Comparison of ENCODE assay signal across 10 cellular contexts in genomic region chr1:92949937-92950817, GRCh38. TPM values are rescaled to one million over a fixed set of nuclear protein-coding genes. Genes with fewer than 3 reads are reported as not detected.
DNase-seq lines count a peak whose midpoint lies in the region; ATAC-seq and TF ChIP-seq lines count a peak whose summit lies in the region.
"Had no signal": no experiment of that assay in that cellular context is flagged by ENCODE, and none has a peak within 500 bp of the region (broad histone marks: within the 10 kb centered on the region; RNA-seq: fewer than 3 reads in every experiment).

No MANE protein-coding gene starts in this region.

- 0 out of 2 replicates have a peak overlapping the region, but pooled peaks have one; percentile 17 for H2AFZ ChIP-seq in PC-3 (ENCODE audit: low read length)

- no peaks in the 10 kb centered on the region for H3K9me3 ChIP-seq in PC-3 (ENCODE audit: low read length)
- no peaks in the 10 kb centered on the region for H3K9me3 ChIP-seq in thoracic aorta
- no peaks in the 10 kb centered on the region for H3K9me3 ChIP-seq in left ventricle myocardium inferior (replicated peaks)

- H3K4me1 ChIP-seq in PC-3 (ENCODE audit: insufficient read depth, low read length) = peaks cover 18% of the 10 kb centered on the region
- peaks cover 25 to 32% of the 10 kb centered on the region in 2 donors for H3K4me1 ChIP-seq in thoracic aorta (ENCODE audit: control insufficient read depth in 1 of 2, low read depth in 2 of 2)
- H3K4me1 ChIP-seq in left ventricle myocardium inferior = peaks cover 12% of the 10 kb centered on the region

- no peaks in the 10 kb centered on the region for H3K27me3 Mint-ChIP-seq in activated CD4-positive, alpha-beta T cell treated with anti-CD3 and anti-CD28 coated beads, Interleukin-2, amount 10 ng/mL, durations not matched to agents 24 days and 14 days
- no peaks in the 10 kb centered on the region for H3K27me3 Mint-ChIP-seq in activated CD4-positive, alpha-beta T cell treated with anti-CD3 and anti-CD28 coated beads for 36 hours
- no peaks in the 10 kb centered on the region for H3K27me3 Mint-ChIP-seq in type B pancreatic cell

- H3K79me2 ChIP-seq in PC-3 (ENCODE audit: low read length) = no peaks in the 10 kb centered on the region

- intact Hi-C loops in activated CD4-positive, alpha-beta T cell treated with anti-CD3 and anti-CD28 coated beads, Interleukin-2, amount 10 ng/mL, durations not matched to agents 24 days and 14 days (cut with micrococcal nuclease) = loop anchor here (5.0 kb wide), 1 partner anchor 43 kb away; no protein-coding TSS in a partner anchor
- intact Hi-C loops in activated CD4-positive, alpha-beta T cell treated with anti-CD3 and anti-CD28 coated beads for 36 hours (cut with DNase I, micrococcal nuclease) = loop anchor here in 1 of 2 experiments (2.0 kb wide), 1 partner anchor 89 kb away; no protein-coding TSS in a partner anchor
- intact Hi-C loops in PC-3 (cut with micrococcal nuclease) (no loop called here), left ventricle myocardium inferior (cut with micrococcal nuclease) (no loop called here)

- no peaks in the 10 kb centered on the region for H3F3A ChIP-seq in PC-3 (ENCODE audit: low read length, unreplicated experiment)

- no peaks in the 10 kb centered on the region for H3K9me3 Mint-ChIP-seq in activated CD4-positive, alpha-beta T cell treated with anti-CD3 and anti-CD28 coated beads, Interleukin-2, amount 10 ng/mL, durations not matched to agents 24 days and 14 days
- H3K9me3 Mint-ChIP-seq in activated CD4-positive, alpha-beta T cell treated with anti-CD3 and anti-CD28 coated beads for 36 hours (ENCODE audit: low read depth) = no peaks in the 10 kb centered on the region
- H3K9me3 Mint-ChIP-seq in type B pancreatic cell = peaks cover 9% of the 10 kb centered on the region
- H3K9me3 Mint-ChIP-seq: GM23338 had no signal

- POLR2A ChIA-PET in activated CD4-positive, alpha-beta T cell treated with anti-CD3 and anti-CD28 coated beads for 36 hours (lab: Charles Lee) = interaction anchor here (0.7 kb wide), 1 partner anchor 614 kb away, joined by 3 read pairs; no protein-coding TSS in a partner anchor
- POLR2A ChIA-PET in PC-3 (lab: Charles Lee; ENCODE audit: unreplicated experiment) = interaction anchor here (0.6 kb wide), 1 partner anchor 41 kb away, joined by 3 read pairs; no protein-coding TSS in a partner anchor

- H3K9ac ChIP-seq in PC-3 (ENCODE audit: low read length) = no peak overlapping the region

- no peak for ATAC-seq in activated CD4-positive, alpha-beta T cell treated with anti-CD3 and anti-CD28 coated beads for 36 hours
- ATAC-seq in PC-3 (no peak), thoracic aorta (ENCODE audit: insufficient number of reproducible peaks, low FRiP score, low read depth) (no peak)

- no peaks in the 10 kb centered on the region for H3K27me3 ChIP-seq in PC-3 (ENCODE audit: low read length)
- H3K27me3 ChIP-seq in thoracic aorta (replicated peaks; ENCODE audit: insufficient read depth) = no peaks in the 10 kb centered on the region
- H3K27me3 ChIP-seq in left ventricle myocardium inferior (ENCODE audit: low read depth) = no peaks in the 10 kb centered on the region

- DNase-seq in activated CD4-positive, alpha-beta T cell treated with anti-CD3 and anti-CD28 coated beads, Interleukin-2, amount 10 ng/mL, durations not matched to agents 24 days and 14 days = peak; percentile 53
- DNase-seq in activated CD4-positive, alpha-beta T cell treated with anti-CD3 and anti-CD28 coated beads for 36 hours = no peak
- DNase-seq in PC-3 (peak; percentile 40), fibroblast of gingiva (ENCODE audit: low read depth) (peak; percentile 80), thoracic aorta (ENCODE audit: low spot score) (no peak), left ventricle myocardium inferior (no peak), UCSD-AML1 (lab: John Stamatoyannopoulos, UW; ENCODE audit: unreplicated experiment) (no peak), type B pancreatic cell (ENCODE audit: extremely low spot score, unreplicated experiment) (no peak)
- DNase-seq: NCI-H1694 had no signal

- H3K4me2 ChIP-seq in PC-3 (ENCODE audit: low read length) = no peak overlapping the region
- H3K4me2 ChIP-seq: GM23338 had no signal

- H3K4me3 Mint-ChIP-seq in activated CD4-positive, alpha-beta T cell treated with anti-CD3 and anti-CD28 coated beads, Interleukin-2, amount 10 ng/mL, durations not matched to agents 24 days and 14 days = no peak overlapping the region
- H3K4me3 Mint-ChIP-seq in activated CD4-positive, alpha-beta T cell treated with anti-CD3 and anti-CD28 coated beads for 36 hours = no peak overlapping the region
- no peak overlapping the region for H3K4me3 Mint-ChIP-seq in type B pancreatic cell
- H3K4me3 Mint-ChIP-seq: GM23338 had no signal

- no TSS peak for BruUV-seq in PC-3 (replicated peaks; lab: Mats Ljungman, UMichigan)

- CTCF ChIA-PET in activated CD4-positive, alpha-beta T cell treated with anti-CD3 and anti-CD28 coated beads for 36 hours (lab: Charles Lee) = interaction anchor here (0.8 to 3.1 kb wide), 9 partner anchors 8 to 118 kb away, joined by 3 to 13 read pairs (median 4); partner anchors contain the start of genes DIPK1A and RPL5
- CTCF ChIA-PET in PC-3 (lab: Charles Lee) = interaction anchor here (0.6 kb wide), 1 partner anchor 38 kb away, joined by 3 read pairs; no protein-coding TSS in a partner anchor

- H3K4me1 Mint-ChIP-seq in activated CD4-positive, alpha-beta T cell treated with anti-CD3 and anti-CD28 coated beads, Interleukin-2, amount 10 ng/mL, durations not matched to agents 24 days and 14 days = peaks cover 40% of the 10 kb centered on the region
- H3K4me1 Mint-ChIP-seq in activated CD4-positive, alpha-beta T cell treated with anti-CD3 and anti-CD28 coated beads for 36 hours = peaks cover 40% of the 10 kb centered on the region
- peaks cover under 1% of the 10 kb centered on the region for H3K4me1 Mint-ChIP-seq in type B pancreatic cell (ENCODE audit: unreplicated experiment)
- H3K4me1 Mint-ChIP-seq: GM23338 had no signal

- H3K36me3 Mint-ChIP-seq in activated CD4-positive, alpha-beta T cell treated with anti-CD3 and anti-CD28 coated beads, Interleukin-2, amount 10 ng/mL, durations not matched to agents 24 days and 14 days (ENCODE audit: low read depth) = peaks cover 12% of the 10 kb centered on the region
- no peaks in the 10 kb centered on the region for H3K36me3 Mint-ChIP-seq in activated CD4-positive, alpha-beta T cell treated with anti-CD3 and anti-CD28 coated beads for 36 hours (ENCODE audit: low read depth)
- no peaks in the 10 kb centered on the region for H3K36me3 Mint-ChIP-seq in type B pancreatic cell

- TF ChIP-seq CTCF in PC-3 (conservative IDR thresholded peaks at IDR 0.05; ENCODE audit: low read depth, low read length) = no peak
- TF ChIP-seq CTCF in thoracic aorta (IDR thresholded peaks at IDR 0.05) = no peak
- no peak for TF ChIP-seq CTCF in left ventricle myocardium inferior (IDR thresholded peaks at IDR 0.05; ENCODE audit: borderline replicate concordance)
- no peak for TF ChIP-seq CTCF in type B pancreatic cell (conservative IDR thresholded peaks at IDR 0.05)

- H3K27ac Mint-ChIP-seq in activated CD4-positive, alpha-beta T cell treated with anti-CD3 and anti-CD28 coated beads, Interleukin-2, amount 10 ng/mL, durations not matched to agents 24 days and 14 days = no peak overlapping the region
- no peak overlapping the region for H3K27ac Mint-ChIP-seq in activated CD4-positive, alpha-beta T cell treated with anti-CD3 and anti-CD28 coated beads for 36 hours
- no peak overlapping the region for H3K27ac Mint-ChIP-seq in type B pancreatic cell
- H3K27ac Mint-ChIP-seq: GM23338 had no signal

- H3K9me2 ChIP-seq in PC-3 (replicated peaks; ENCODE audit: low read length) = no peaks in the 10 kb centered on the region

- no peaks in the 10 kb centered on the region for H4K20me1 ChIP-seq in PC-3 (ENCODE audit: low read length)

- no peaks in the 10 kb centered on the region for H3K36me3 ChIP-seq in PC-3 (ENCODE audit: low read depth, low read length)
- no peaks in the 10 kb centered on the region for H3K36me3 ChIP-seq in thoracic aorta
- no peaks in the 10 kb centered on the region for H3K36me3 ChIP-seq in left ventricle myocardium inferior

- H3K27ac ChIP-seq in PC-3 (ENCODE audit: low read length) = no peak overlapping the region
- H3K27ac ChIP-seq in thoracic aorta = peak overlapping the region; percentile 32 to 91
- H3K27ac ChIP-seq in left ventricle myocardium inferior (replicated peaks) = no peak overlapping the region

- no peak overlapping the region for H3K4me3 ChIP-seq in PC-3 (ENCODE audit: low read length)
- no peak overlapping the region for H3K4me3 ChIP-seq in thoracic aorta
- H3K4me3 ChIP-seq in left ventricle myocardium inferior = no peak overlapping the region
- H3K4me3 ChIP-seq: GM23338 had no signal

RNA-seq across cellular contexts. Expression of gene DIPK1A, which starts 11.1 kb away (rescaled TPM):
- total RNA-seq in activated CD4-positive, alpha-beta T cell treated with anti-CD3 and anti-CD28 coated beads, Interleukin-2, amount 10 ng/mL, durations not matched to agents 24 days and 14 days = 18.8 and 19.7 TPM in 2 replicates
- total RNA-seq in activated CD4-positive, alpha-beta T cell treated with anti-CD3 and anti-CD28 coated beads for 36 hours = 1 to 10 TPM; 6.1 to 6.5 TPM
- total RNA-seq in PC-3 (2014; rRNA removed) (1.0 and 2.1 TPM in 2 replicates), thoracic aorta (10 to 100 TPM; 10.8 to 18.3 TPM), left ventricle myocardium inferior (5.0 TPM), type B pancreatic cell (ENCODE audit: low replicate concordance) (4.6 and 9.8 TPM in 2 replicates)

Comparison
In these comparisons a context has a peak if more than half of its experiments do, and no peak if none do; other contexts are left out.
1. DNase-seq: peak in activated CD4-positive, alpha-beta T cell treated with anti-CD3 and anti-CD28 coated beads, Interleukin-2, amount 10 ng/mL, durations not matched to agents 24 days and 14 days (single experiment), PC-3 (single experiment) and fibroblast of gingiva (single experiment); none in activated CD4-positive, alpha-beta T cell treated with anti-CD3 and anti-CD28 coated beads for 36 hours (single experiment), thoracic aorta (single experiment), left ventricle myocardium inferior (single experiment), UCSD-AML1 (single experiment) and type B pancreatic cell (single experiment).
2. H3K27ac ChIP-seq: peak in thoracic aorta (2 of 2); none in PC-3 (single experiment) and left ventricle myocardium inferior (single experiment).